12 cellular contexts compared by ENCODE assay signal in genomic region chr13:99945515-99945914, GRCh38. TPM values are rescaled to one million over a fixed set of nuclear protein-coding genes. Genes with fewer than 3 reads are reported as not detected.
"Had no signal": no experiment of that assay in that cellular context is flagged by ENCODE, and none has a peak within 500 bp of the region (broad histone marks: within the 10 kb centered on the region; RNA-seq: fewer than 3 reads in every experiment).

No MANE protein-coding gene starts in this region.

RNA-seq across cellular contexts. Expression of gene ZIC5, which starts 26.1 kb away (rescaled TPM):
- total RNA-seq: stomach, suprapubic skin, thoracic aorta, thyroid gland, tibial nerve, transverse colon, upper lobe of right lung, ureter, urinary bladder, uterus, vagina had no signal

RNA-seq across cellular contexts. Expression of gene ZIC2, which starts 36.1 kb away (rescaled TPM):
- total RNA-seq: stomach, subcutaneous adipose tissue, suprapubic skin, thoracic aorta, thyroid gland, tibial nerve, transverse colon, upper lobe of right lung, ureter, uterus, vagina had no signal
